In the genomic region with DNA sequence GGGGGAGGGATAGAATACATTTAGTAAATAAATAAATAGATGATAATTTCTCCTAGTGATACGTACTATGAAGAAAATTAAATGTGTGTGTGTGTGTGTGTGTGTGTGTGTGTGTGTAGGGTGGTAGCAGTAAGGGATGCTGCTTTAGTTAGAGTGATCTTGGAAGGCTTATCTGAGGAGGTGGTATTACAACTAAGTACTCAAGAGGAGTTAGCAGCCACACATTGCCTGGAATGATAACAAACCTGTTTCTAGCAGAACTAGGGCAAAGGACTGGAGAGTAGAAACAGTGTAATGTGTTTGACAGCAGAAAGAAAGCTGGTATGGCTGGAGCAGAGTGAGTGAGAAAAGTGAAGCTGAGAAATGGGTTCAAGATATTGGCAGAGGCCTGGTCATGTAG, we compare ENCODE assay signal across 24 cellular contexts. TPM values are rescaled to one million over a fixed set of nuclear protein-coding genes. Genes with fewer than 3 reads are reported as not detected.
DNase-seq lines count a peak whose midpoint lies in the region; ATAC-seq and TF ChIP-seq lines count a peak whose summit lies in the region.
"Had no signal": no experiment of that assay in that cellular context is flagged by ENCODE, and none has a peak within 500 bp of the region (broad histone marks: within the 10 kb centered on the region; RNA-seq: fewer than 3 reads in every experiment).

No MANE protein-coding gene starts in this region.

- H3K27me3 Mint-ChIP-seq in central memory CD8-positive, alpha-beta T cell = no peaks in the 10 kb centered on the region
- no peaks in the 10 kb centered on the region for H3K27me3 Mint-ChIP-seq in nephron progenitor cell (ENCODE audit: low read depth, poor library complexity)
- H3K27me3 Mint-ChIP-seq: B cell had no signal

- H3K9me3 Mint-ChIP-seq in central memory CD8-positive, alpha-beta T cell = no peaks in the 10 kb centered on the region
- peaks cover 30% of the 10 kb centered on the region for H3K9me3 Mint-ChIP-seq in nephron progenitor cell
- H3K9me3 Mint-ChIP-seq: HFFc6 had no signal

- peak overlapping the region; percentile 14 for H3K27ac Mint-ChIP-seq in central memory CD8-positive, alpha-beta T cell (ENCODE audit: low read depth)
- H3K27ac Mint-ChIP-seq in nephron progenitor cell = peak overlapping the region; percentile 26
- H3K27ac Mint-ChIP-seq: B cell, HFFc6 had no signal

- DNase-seq in ELF-1 (ENCODE audit: low read depth, low spot score) (peak; percentile 3), HT-29 (ENCODE audit: low spot score) (peak; percentile 30), nephron progenitor cell (no peak), UCSD-AML1 (lab: John Stamatoyannopoulos, UW; ENCODE audit: unreplicated experiment) (no peak)
- DNase-seq in central memory CD8-positive, alpha-beta T cell (ENCODE audit: low spot score in 2 of 2) = no peak
- DNase-seq: EL, H7, HFFc6, KG1, MV-4-11, NCI-H1105 treated with DMSO at 0.1 percent for 48 hours, NCI-H2029 treated with DMSO at 0.1 percent for 48 hours, NCI-H345, NCI-H524, NCI-H774 had no signal

- no peak for ATAC-seq in central memory CD8-positive, alpha-beta T cell (replicated peaks; ENCODE audit: extremely low read depth, poor library complexity, severe bottlenecking)
- ATAC-seq in HG03039 (IDR thresholded peaks at IDR 0.05; ENCODE audit: unreplicated experiment) (no peak), GM18505 (IDR thresholded peaks at IDR 0.05; ENCODE audit: unreplicated experiment) (no peak)
- ATAC-seq: A549, HepG2, Right ventricle myocardium inferior had no signal

- H3K36me3 Mint-ChIP-seq in central memory CD8-positive, alpha-beta T cell (ENCODE audit: insufficient read depth) = peaks cover 44% of the 10 kb centered on the region
- peaks cover 72% of the 10 kb centered on the region for H3K36me3 Mint-ChIP-seq in nephron progenitor cell (ENCODE audit: low read depth)

- H3K4me3 Mint-ChIP-seq in central memory CD8-positive, alpha-beta T cell = no peak overlapping the region
- no peak overlapping the region for H3K4me3 Mint-ChIP-seq in nephron progenitor cell
- H3K4me3 Mint-ChIP-seq: B cell, CD14-positive monocyte, HFFc6 had no signal

- no peak for TF ChIP-seq POLR2A in GM18505 (IDR thresholded peaks at IDR 0.05; ENCODE audit: borderline replicate concordance, extremely low read depth, insufficient read depth, insufficient read length)

- no peak for TF ChIP-seq CTCF in nephron progenitor cell (IDR thresholded peaks at IDR 0.05)

- H3K4me1 Mint-ChIP-seq in central memory CD8-positive, alpha-beta T cell = no peaks in the 10 kb centered on the region
- no peaks in the 10 kb centered on the region for H3K4me1 Mint-ChIP-seq in nephron progenitor cell
- H3K4me1 Mint-ChIP-seq: B cell, CD14-positive monocyte had no signal

RNA-seq across cellular contexts. Expression of gene FASLG, which starts 58.3 kb away (rescaled TPM):
- total RNA-seq in HT-29 (2014; rRNA removed; shearing (Covaris generic)) = 0.31 TPM in 1 of 2 replicates, not detected in the other
- total RNA-seq: H7, HepG2, HFFc6, OCI-LY7, SJSA1 had no signal

Comparison
In these comparisons a context has a peak if more than half of its experiments do, and no peak if none do; other contexts are left out.
1. DNase-seq: peak in ELF-1 (single experiment) and HT-29 (single experiment); none in central memory CD8-positive, alpha-beta T cell (0 of 2), nephron progenitor cell (single experiment) and UCSD-AML1 (single experiment).